In genomic region chr1:61184035-61184713, GRCh38 we compare ENCODE assay signal across 8 cellular contexts.
DNase-seq lines count a peak whose midpoint lies in the region; ATAC-seq and TF ChIP-seq lines count a peak whose summit lies in the region.

No MANE protein-coding gene starts in this region.

- peak overlapping the region; percentile 34 for H3K4me3 ChIP-seq in epithelial cell of esophagus (ENCODE audit: low read length)

- H3K9me3 Mint-ChIP-seq in activated CD4-positive, alpha-beta T cell treated with anti-CD3 and anti-CD28 coated beads for 36 hours (ENCODE audit: low read depth) = no peaks in the 10 kb centered on the region
- H3K9me3 Mint-ChIP-seq in endothelial cell (ENCODE audit: unreplicated experiment) = no peaks in the 10 kb centered on the region
- H3K9me3 Mint-ChIP-seq in stimulated activated naive B cell treated with anti-CD40 and anti-IgM and Interleukin-4, amounts not matched to agents 10 μg/mL and 1 μg/mL and 100 μg/mL, for 72 hours = no peaks in the 10 kb centered on the region

- H3K4me3 Mint-ChIP-seq in activated CD4-positive, alpha-beta T cell treated with anti-CD3 and anti-CD28 coated beads for 36 hours = no peak overlapping the region
- H3K4me3 Mint-ChIP-seq in endothelial cell (ENCODE audit: unreplicated experiment) = no peak overlapping the region
- no peak overlapping the region for H3K4me3 Mint-ChIP-seq in stimulated activated naive B cell treated with anti-CD40 and anti-IgM and Interleukin-4, amounts not matched to agents 10 μg/mL and 1 μg/mL and 100 μg/mL, for 72 hours

- CTCF ChIA-PET in activated CD4-positive, alpha-beta T cell treated with anti-CD3 and anti-CD28 coated beads for 36 hours (lab: Charles Lee) = no interaction called here

- POLR2A ChIA-PET in activated CD4-positive, alpha-beta T cell treated with anti-CD3 and anti-CD28 coated beads for 36 hours (lab: Charles Lee) = no interaction called here

- H3K27me3 Mint-ChIP-seq in activated CD4-positive, alpha-beta T cell treated with anti-CD3 and anti-CD28 coated beads for 36 hours = no peaks in the 10 kb centered on the region
- peaks cover 3% of the 10 kb centered on the region for H3K27me3 Mint-ChIP-seq in endothelial cell (ENCODE audit: unreplicated experiment)
- peaks cover 0 to 8% of the 10 kb centered on the region in 2 donors for H3K27me3 Mint-ChIP-seq in stimulated activated naive B cell treated with anti-CD40 and anti-IgM and Interleukin-4, amounts not matched to agents 10 μg/mL and 1 μg/mL and 100 μg/mL, for 72 hours

- H3K4me1 Mint-ChIP-seq in activated CD4-positive, alpha-beta T cell treated with anti-CD3 and anti-CD28 coated beads for 36 hours = no peaks in the 10 kb centered on the region
- H3K4me1 Mint-ChIP-seq in endothelial cell (ENCODE audit: unreplicated experiment) = peaks cover 3% of the 10 kb centered on the region
- H3K4me1 Mint-ChIP-seq in stimulated activated naive B cell treated with anti-CD40 and anti-IgM and Interleukin-4, amounts not matched to agents 10 μg/mL and 1 μg/mL and 100 μg/mL, for 72 hours = peaks cover 5 to 6% of the 10 kb centered on the region in 2 donors

- H3K27ac Mint-ChIP-seq in activated CD4-positive, alpha-beta T cell treated with anti-CD3 and anti-CD28 coated beads for 36 hours = no peak overlapping the region
- H3K27ac Mint-ChIP-seq in endothelial cell (ENCODE audit: unreplicated experiment) = no peak overlapping the region
- no peak overlapping the region for H3K27ac Mint-ChIP-seq in stimulated activated naive B cell treated with anti-CD40 and anti-IgM and Interleukin-4, amounts not matched to agents 10 μg/mL and 1 μg/mL and 100 μg/mL, for 72 hours

- H3K36me3 Mint-ChIP-seq in activated CD4-positive, alpha-beta T cell treated with anti-CD3 and anti-CD28 coated beads for 36 hours (ENCODE audit: low read depth) = no peaks in the 10 kb centered on the region
- no peaks in the 10 kb centered on the region for H3K36me3 Mint-ChIP-seq in endothelial cell (ENCODE audit: low read depth, unreplicated experiment)
- no peaks in the 10 kb centered on the region for H3K36me3 Mint-ChIP-seq in stimulated activated naive B cell treated with anti-CD40 and anti-IgM and Interleukin-4, amounts not matched to agents 10 μg/mL and 1 μg/mL and 100 μg/mL, for 72 hours

- TF ChIP-seq CTCF in epithelial cell of esophagus (IDR thresholded peaks at IDR 0.05; ENCODE audit: insufficient read depth, low read depth, low read length, missing control alignments) = no peak
- no peak for TF ChIP-seq CTCF in endothelial cell (IDR thresholded peaks at IDR 0.05; ENCODE audit: unreplicated experiment)

- intact Hi-C loops in activated CD4-positive, alpha-beta T cell treated with anti-CD3 and anti-CD28 coated beads for 36 hours (cut with DNase I, micrococcal nuclease) = no loop called here

- DNase-seq in DMS153 treated with DMSO at 0.1 percent for 48 hours (lab: John Stamatoyannopoulos, UW; ENCODE audit: unreplicated experiment) = peak; percentile 56
- DNase-seq in NCI-H69 (lab: John Stamatoyannopoulos, UW) = peak; percentile 85
- DNase-seq in epithelial cell of esophagus (ENCODE audit: low read depth) = peak; percentile 87
- peak; percentile 94 for DNase-seq in mucosa of gallbladder (ENCODE audit: low spot score)
- no peak for DNase-seq in 8988T
- DNase-seq in activated CD4-positive, alpha-beta T cell treated with anti-CD3 and anti-CD28 coated beads for 36 hours = no peak
- DNase-seq in endothelial cell (ENCODE audit: low spot score) = no peak
- DNase-seq in stimulated activated naive B cell treated with anti-CD40 and anti-IgM and Interleukin-4, amounts not matched to agents 10 μg/mL and 1 μg/mL and 100 μg/mL, for 72 hours = no peak

- ATAC-seq in activated CD4-positive, alpha-beta T cell treated with anti-CD3 and anti-CD28 coated beads for 36 hours = no peak
- ATAC-seq in stimulated activated naive B cell treated with anti-CD40 and anti-IgM and Interleukin-4, amounts not matched to agents 10 μg/mL and 1 μg/mL and 100 μg/mL, for 72 hours (replicated peaks) = no peak

Comparison
In these comparisons a context has a peak if more than half of its experiments do, and no peak if none do; other contexts are left out.
1. DNase-seq: peak in DMS153 treated with DMSO at 0.1 percent for 48 hours (single experiment), NCI-H69 (single experiment), epithelial cell of esophagus (single experiment) and mucosa of gallbladder (single experiment); none in 8988T (single experiment), activated CD4-positive, alpha-beta T cell treated with anti-CD3 and anti-CD28 coated beads for 36 hours (single experiment), endothelial cell (single experiment) and stimulated activated naive B cell treated with anti-CD40 and anti-IgM and Interleukin-4, amounts not matched to agents 10 μg/mL and 1 μg/mL and 100 μg/mL, for 72 hours (single experiment).